ENCODE assay signal across 1 cellular context in genomic region chr15:67838789-67839332, GRCh38.
TF ChIP-seq lines count a peak whose summit lies in the region.

No MANE protein-coding gene starts in this region.

TF ChIP-seq in HepG2, 621 proteins besides CTCF, POLR2A, EP300 and RAD21 (continued from another document and continues in another):
- TF ChIP-seq, protein P1, sequence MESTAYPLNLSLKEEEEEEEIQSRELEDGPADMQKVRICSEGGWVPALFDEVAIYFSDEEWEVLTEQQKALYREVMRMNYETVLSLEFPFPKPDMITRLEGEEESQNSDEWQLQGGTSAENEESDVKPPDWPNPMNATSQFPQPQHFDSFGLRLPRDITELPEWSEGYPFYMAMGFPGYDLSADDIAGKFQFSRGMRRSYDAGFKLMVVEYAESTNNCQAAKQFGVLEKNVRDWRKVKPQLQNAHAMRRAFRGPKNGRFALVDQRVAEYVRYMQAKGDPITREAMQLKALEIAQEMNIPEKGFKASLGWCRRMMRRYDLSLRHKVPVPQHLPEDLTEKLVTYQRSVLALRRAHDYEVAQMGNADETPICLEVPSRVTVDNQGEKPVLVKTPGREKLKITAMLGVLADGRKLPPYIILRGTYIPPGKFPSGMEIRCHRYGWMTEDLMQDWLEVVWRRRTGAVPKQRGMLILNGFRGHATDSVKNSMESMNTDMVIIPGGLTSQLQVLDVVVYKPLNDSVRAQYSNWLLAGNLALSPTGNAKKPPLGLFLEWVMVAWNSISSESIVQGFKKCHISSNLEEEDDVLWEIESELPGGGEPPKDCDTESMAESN (CRISPR knock-in tag; conservative IDR thresholded peaks at IDR 0.05), result no peak
- TF ChIP-seq ZNF577 (CRISPR knock-in tag; IDR thresholded peaks at IDR 0.05; ENCODE audit: borderline replicate concordance, low read depth), result no peak
- TF ChIP-seq RFXAP (CRISPR knock-in tag; IDR thresholded peaks at IDR 0.05; ENCODE audit: borderline replicate concordance), result no peak
- TF ChIP-seq CREB3 (CRISPR knock-in tag; IDR thresholded peaks at IDR 0.05), result no peak
- no peak for TF ChIP-seq REL (CRISPR knock-in tag; conservative IDR thresholded peaks at IDR 0.05)
- TF ChIP-seq MAFF (IDR thresholded peaks at IDR 0.05; ENCODE audit: low read depth, low read length), result no peak
- no peak for TF ChIP-seq FOXP1 (IDR thresholded peaks at IDR 0.05)
- TF ChIP-seq FOXP1 (CRISPR knock-in tag; IDR thresholded peaks at IDR 0.05), result no peak
- TF ChIP-seq SAP130 (CRISPR knock-in tag; IDR thresholded peaks at IDR 0.05; ENCODE audit: low read depth), result peak; percentile 87
- TF ChIP-seq, protein P2, sequence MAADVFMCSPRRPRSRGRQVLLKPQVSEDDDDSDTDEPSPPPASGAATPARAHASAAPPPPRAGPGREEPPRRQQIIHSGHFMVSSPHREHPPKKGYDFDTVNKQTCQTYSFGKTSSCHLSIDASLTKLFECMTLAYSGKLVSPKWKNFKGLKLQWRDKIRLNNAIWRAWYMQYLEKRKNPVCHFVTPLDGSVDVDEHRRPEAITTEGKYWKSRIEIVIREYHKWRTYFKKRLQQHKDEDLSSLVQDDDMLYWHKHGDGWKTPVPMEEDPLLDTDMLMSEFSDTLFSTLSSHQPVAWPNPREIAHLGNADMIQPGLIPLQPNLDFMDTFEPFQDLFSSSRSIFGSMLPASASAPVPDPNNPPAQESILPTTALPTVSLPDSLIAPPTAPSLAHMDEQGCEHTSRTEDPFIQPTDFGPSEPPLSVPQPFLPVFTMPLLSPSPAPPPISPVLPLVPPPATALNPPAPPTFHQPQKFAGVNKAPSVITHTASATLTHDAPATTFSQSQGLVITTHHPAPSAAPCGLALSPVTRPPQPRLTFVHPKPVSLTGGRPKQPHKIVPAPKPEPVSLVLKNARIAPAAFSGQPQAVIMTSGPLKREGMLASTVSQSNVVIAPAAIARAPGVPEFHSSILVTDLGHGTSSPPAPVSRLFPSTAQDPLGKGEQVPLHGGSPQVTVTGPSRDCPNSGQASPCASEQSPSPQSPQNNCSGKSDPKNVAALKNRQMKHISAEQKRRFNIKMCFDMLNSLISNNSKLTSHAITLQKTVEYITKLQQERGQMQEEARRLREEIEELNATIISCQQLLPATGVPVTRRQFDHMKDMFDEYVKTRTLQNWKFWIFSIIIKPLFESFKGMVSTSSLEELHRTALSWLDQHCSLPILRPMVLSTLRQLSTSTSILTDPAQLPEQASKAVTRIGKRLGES (CRISPR knock-in tag; IDR thresholded peaks at IDR 0.05; ENCODE audit: borderline replicate concordance), result peak; percentile 28; the same call in 1 of the 2 replicates
- no peak for TF ChIP-seq ZHX1 (CRISPR knock-in tag; IDR thresholded peaks at IDR 0.05; ENCODE audit: low read depth)
- peak; percentile 62; the same call in 1 of the 2 replicates for TF ChIP-seq GABPB1 (CRISPR knock-in tag; IDR thresholded peaks at IDR 0.05)
- TF ChIP-seq KDM5A (IDR thresholded peaks at IDR 0.05; ENCODE audit: borderline replicate concordance, low read length), result no peak
- TF ChIP-seq SIN3A (IDR thresholded peaks at IDR 0.05; ENCODE audit: borderline replicate concordance, low read depth, low read length), result no peak
- no peak for TF ChIP-seq CC2D1A (CRISPR knock-in tag; IDR thresholded peaks at IDR 0.05)
- TF ChIP-seq LRRFIP1 (CRISPR knock-in tag; conservative IDR thresholded peaks at IDR 0.05), result no peak
- TF ChIP-seq BRF2 (CRISPR knock-in tag; IDR thresholded peaks at IDR 0.05), result no peak
- no peak for TF ChIP-seq ZMYM2 (CRISPR knock-in tag; IDR thresholded peaks at IDR 0.05)
- TF ChIP-seq, protein P3, sequence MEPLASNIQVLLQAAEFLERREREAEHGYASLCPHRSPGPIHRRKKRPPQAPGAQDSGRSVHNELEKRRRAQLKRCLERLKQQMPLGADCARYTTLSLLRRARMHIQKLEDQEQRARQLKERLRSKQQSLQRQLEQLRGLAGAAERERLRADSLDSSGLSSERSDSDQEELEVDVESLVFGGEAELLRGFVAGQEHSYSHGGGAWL (CRISPR knock-in tag; IDR thresholded peaks at IDR 0.05), result peak; percentile 39; the same call in 1 of the 2 replicates
- TF ChIP-seq HMGA1 (CRISPR knock-in tag; conservative IDR thresholded peaks at IDR 0.05), result no peak
- no peak for TF ChIP-seq PRDM10 (CRISPR knock-in tag; IDR thresholded peaks at IDR 0.05; ENCODE audit: low read depth)
- no peak for TF ChIP-seq ZNF780A (CRISPR knock-in tag; IDR thresholded peaks at IDR 0.05)
- TF ChIP-seq, protein P4, sequence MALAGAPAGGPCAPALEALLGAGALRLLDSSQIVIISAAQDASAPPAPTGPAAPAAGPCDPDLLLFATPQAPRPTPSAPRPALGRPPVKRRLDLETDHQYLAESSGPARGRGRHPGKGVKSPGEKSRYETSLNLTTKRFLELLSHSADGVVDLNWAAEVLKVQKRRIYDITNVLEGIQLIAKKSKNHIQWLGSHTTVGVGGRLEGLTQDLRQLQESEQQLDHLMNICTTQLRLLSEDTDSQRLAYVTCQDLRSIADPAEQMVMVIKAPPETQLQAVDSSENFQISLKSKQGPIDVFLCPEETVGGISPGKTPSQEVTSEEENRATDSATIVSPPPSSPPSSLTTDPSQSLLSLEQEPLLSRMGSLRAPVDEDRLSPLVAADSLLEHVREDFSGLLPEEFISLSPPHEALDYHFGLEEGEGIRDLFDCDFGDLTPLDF (CRISPR knock-in tag; IDR thresholded peaks at IDR 0.05), result 0 out of 2 replicates have a peak, but pooled peaks have one; percentile 40
- peak; percentile 94 for TF ChIP-seq HNRNPLL (IDR thresholded peaks at IDR 0.05; ENCODE audit: low read depth, low read length, poor library complexity, severe bottlenecking)
- no peak for TF ChIP-seq THAP11 (CRISPR knock-in tag; IDR thresholded peaks at IDR 0.05)
- no peak for TF ChIP-seq ZNF362 (CRISPR knock-in tag; IDR thresholded peaks at IDR 0.05; ENCODE audit: borderline replicate concordance)
- 0 out of 2 replicates have a peak, but pooled peaks have one; percentile 26 for TF ChIP-seq ZC3H13 (CRISPR knock-in tag; IDR thresholded peaks at IDR 0.05)
- TF ChIP-seq MLLT10 (CRISPR knock-in tag; IDR thresholded peaks at IDR 0.05), result no peak
- no peak for TF ChIP-seq HOXA5 (CRISPR knock-in tag; IDR thresholded peaks at IDR 0.05)
